Comparison of ENCODE assay signal across 18 cellular contexts in genomic region chr19:11115895-11116446, GRCh38. TPM values are rescaled to one million over a fixed set of nuclear protein-coding genes. Genes with fewer than 3 reads are reported as not detected.
DNase-seq lines count a peak whose midpoint lies in the region; ATAC-seq and TF ChIP-seq lines count a peak whose summit lies in the region.
"Had no signal": no experiment of that assay in that cellular context is flagged by ENCODE, and none has a peak within 500 bp of the region (broad histone marks: within the 10 kb centered on the region; RNA-seq: fewer than 3 reads in every experiment).

No MANE protein-coding gene starts in this region.

- H3K4me3 Mint-ChIP-seq in T-helper 17 cell (peak overlapping the region; percentile 47), endothelial cell (ENCODE audit: unreplicated experiment) (peak overlapping the region; percentile 71)
- H3K4me3 Mint-ChIP-seq in stimulated activated effector memory CD8-positive, alpha-beta T cell treated with anti-CD3 and anti-CD28 coated beads, Interleukin-12 subunit alpha, Interleukin-12 subunit beta, amount 100 ng/mL, for 72 hours, result no peak overlapping the region
- H3K4me3 Mint-ChIP-seq: B cell had no signal

- intact Hi-C loops in Right ventricle myocardium superior (cut with DNase I) (no loop called here), left colon (cut with DNase I, micrococcal nuclease) (no loop called here)

- H3K36me3 ChIP-seq in cardiac muscle cell, result peaks cover 82% of the 10 kb centered on the region

- H3K27ac ChIP-seq in cardiac muscle cell, result peak overlapping the region; percentile 60
- H3K27ac ChIP-seq: HL-60 had no signal

- ATAC-seq in Right ventricle myocardium superior (ENCODE audit: poor library complexity) (no peak), T-helper 17 cell (no peak), left colon (no peak)
- no peak for ATAC-seq in stimulated activated effector memory CD8-positive, alpha-beta T cell treated with anti-CD3 and anti-CD28 coated beads, Interleukin-12 subunit alpha, Interleukin-12 subunit beta, amount 100 ng/mL, for 72 hours

- H3K27me3 Mint-ChIP-seq in T-helper 17 cell (no peaks in the 10 kb centered on the region), endothelial cell (ENCODE audit: unreplicated experiment) (peaks cover 11% of the 10 kb centered on the region)
- H3K27me3 Mint-ChIP-seq: B cell; CD4-positive, alpha-beta memory T cell had no signal

- TF ChIP-seq CTCF in cardiac muscle cell (IDR thresholded peaks at IDR 0.05; ENCODE audit: low read depth, low read length), result no peak
- TF ChIP-seq CTCF in endothelial cell (IDR thresholded peaks at IDR 0.05; ENCODE audit: unreplicated experiment), result no peak

- H3K9me3 Mint-ChIP-seq in endothelial cell (ENCODE audit: unreplicated experiment), result no peaks in the 10 kb centered on the region
- no peaks in the 10 kb centered on the region for H3K9me3 Mint-ChIP-seq in stimulated activated effector memory CD8-positive, alpha-beta T cell treated with anti-CD3 and anti-CD28 coated beads, Interleukin-12 subunit alpha, Interleukin-12 subunit beta, amount 100 ng/mL, for 72 hours

- H3K27me3 ChIP-seq in cardiac muscle cell, result no peaks in the 10 kb centered on the region

- H3K9me3 ChIP-seq in cardiac muscle cell (ENCODE audit: low read depth), result no peaks in the 10 kb centered on the region
- H3K9me3 ChIP-seq in T-helper 17 cell (ENCODE audit: control insufficient read depth, low read length, poor library complexity, severe bottlenecking), result no peaks in the 10 kb centered on the region

- H3K4me1 Mint-ChIP-seq in T-helper 17 cell (peaks cover 3% of the 10 kb centered on the region), endothelial cell (ENCODE audit: unreplicated experiment) (no peaks in the 10 kb centered on the region)
- H3K4me1 Mint-ChIP-seq in stimulated activated effector memory CD8-positive, alpha-beta T cell treated with anti-CD3 and anti-CD28 coated beads, Interleukin-12 subunit alpha, Interleukin-12 subunit beta, amount 100 ng/mL, for 72 hours, result peaks cover 7% of the 10 kb centered on the region
- H3K4me1 Mint-ChIP-seq: B cell; CD4-positive, alpha-beta memory T cell had no signal

- no peak for DNase-seq in cardiac muscle cell (ENCODE audit: low read depth in 1 of 2, low spot score in 1 of 2)
- no peak for DNase-seq in Right ventricle myocardium superior
- no peak for DNase-seq in T-helper 17 cell
- DNase-seq in endothelial cell (ENCODE audit: low spot score), result no peak
- no peak for DNase-seq in stimulated activated effector memory CD8-positive, alpha-beta T cell treated with anti-CD3 and anti-CD28 coated beads, Interleukin-12 subunit alpha, Interleukin-12 subunit beta, amount 100 ng/mL, for 72 hours (ENCODE audit: low spot score in 2 of 2)
- no peak for DNase-seq in left colon
- DNase-seq in NCI-H146 treated with DMSO at 0.1 percent for 48 hours (lab: John Stamatoyannopoulos, UW; ENCODE audit: unreplicated experiment), result no peak
- DNase-seq in NCI-H1694 treated with DMSO at 0.1 percent for 48 hours (lab: John Stamatoyannopoulos, UW), result no peak
- DNase-seq: CD4-positive, alpha-beta memory T cell; MV-4-11; NCI-H1417; NCI-H2029 treated with DMSO at 0.1 percent for 48 hours; NCI-H2171 treated with DMSO at 0.1 percent for 48 hours; NCI-H446 treated with DMSO at 0.1 percent for 48 hours; NK-92 treated with Interleukin-12 subunit alpha and Interleukin-12 subunit beta, amount 100 ng/mL, for 24 hours; SIG-M5 had no signal

- H3K36me3 Mint-ChIP-seq in T-helper 17 cell (ENCODE audit: low read depth) (peaks cover 5% of the 10 kb centered on the region), endothelial cell (ENCODE audit: low read depth, unreplicated experiment) (peaks cover 55% of the 10 kb centered on the region)
- H3K36me3 Mint-ChIP-seq in stimulated activated effector memory CD8-positive, alpha-beta T cell treated with anti-CD3 and anti-CD28 coated beads, Interleukin-12 subunit alpha, Interleukin-12 subunit beta, amount 100 ng/mL, for 72 hours, result peaks cover 100% of the 10 kb centered on the region

- H3K27ac Mint-ChIP-seq in T-helper 17 cell (peak overlapping the region; percentile 45), endothelial cell (ENCODE audit: unreplicated experiment) (no peak overlapping the region)
- peak overlapping the region; percentile 77 for H3K27ac Mint-ChIP-seq in stimulated activated effector memory CD8-positive, alpha-beta T cell treated with anti-CD3 and anti-CD28 coated beads, Interleukin-12 subunit alpha, Interleukin-12 subunit beta, amount 100 ng/mL, for 72 hours
- H3K27ac Mint-ChIP-seq: B cell had no signal

- no peak overlapping the region for H3K4me3 ChIP-seq in cardiac muscle cell

- H3K4me1 ChIP-seq in cardiac muscle cell (ENCODE audit: low read depth), result no peaks in the 10 kb centered on the region

RNA-seq across cellular contexts. Expression of gene LDLR, which starts 26.7 kb away (rescaled TPM):
- 98.6 and 120 TPM in 2 replicates for total RNA-seq in cardiac muscle cell
- polyA plus RNA-seq in cardiac muscle cell, result 57.8 and 107 TPM in 2 replicates
- total RNA-seq in Right ventricle myocardium superior, result 9.8 TPM
- total RNA-seq in T-helper 17 cell, result 100 to 1,000 TPM in 1 of 2 donors, 10 to 100 TPM in 1; 98.2 to 139 TPM
- 158 TPM for total RNA-seq in endothelial cell (ENCODE audit: unreplicated experiment)
- 100 to 1,000 TPM; 122 to 224 TPM for total RNA-seq in left colon

RNA-seq across cellular contexts. Expression of gene SPC24, which starts 39.6 kb away (rescaled TPM):
- total RNA-seq in cardiac muscle cell (15.8 and 127 TPM in 2 replicates), Right ventricle myocardium superior (6.7 TPM), T-helper 17 cell (under 1 TPM; 0.62 to 0.89 TPM), endothelial cell (ENCODE audit: unreplicated experiment) (17.0 TPM), left colon (10 to 100 TPM in 1 of 2 donors, 1 to 10 TPM in 1; 2.6 to 11.6 TPM)
- 7.1 and 25.8 TPM in 2 replicates for polyA plus RNA-seq in cardiac muscle cell
